ENCODE assay signal across 16 cellular contexts in genomic region chr17:16986391-16986790, GRCh38. TPM values are rescaled to one million over a fixed set of nuclear protein-coding genes. Genes with fewer than 3 reads are reported as not detected.
DNase-seq lines count a peak whose midpoint lies in the region; ATAC-seq, FAIRE-seq and TF ChIP-seq lines count a peak whose summit lies in the region.
"Had no signal": no experiment of that assay in that cellular context is flagged by ENCODE, and none has a peak within 500 bp of the region (broad histone marks: within the 10 kb centered on the region; RNA-seq: fewer than 3 reads in every experiment).

No MANE protein-coding gene starts in this region.

- no peaks in the 10 kb centered on the region for H4K20me1 ChIP-seq in OCI-LY7 (ENCODE audit: insufficient read depth, low read length)
- no peaks in the 10 kb centered on the region for H4K20me1 ChIP-seq in HepG2 (ENCODE audit: insufficient read depth, low read length)

- H3K36me3 ChIP-seq in OCI-LY7 (ENCODE audit: insufficient read depth, low read length) (no peaks in the 10 kb centered on the region), gastrocnemius medialis (no peaks in the 10 kb centered on the region), HepG2 (replicated peaks in 1 of 2; ENCODE audit: control insufficient read depth in 1 of 2, insufficient read depth in 2 of 2, low read length in 2 of 2) (no peaks in the 10 kb centered on the region)
- H3K36me3 ChIP-seq: stomach had no signal

- 56% methylated on average over 1 of the region's 1 CpG for WGBS in A549 (ENCODE audit: missing lambda C conversion rate)
- WGBS in HepG2 (ENCODE audit: low lambda C conversion rate) = no CpG with 5 or more reads among the region's 1 CpG

- TF ChIP-seq RAD21 in A549 (conservative IDR thresholded peaks at IDR 0.05 in 1 of 2, IDR thresholded peaks at IDR 0.05 in 1 of 2) = no peak
- no peak for TF ChIP-seq RAD21 in HepG2 (CRISPR knock-in tag; IDR thresholded peaks at IDR 0.05)

- no peak for DNase-seq in A549 (ENCODE audit: low read depth in 1 of 2, low spot score in 1 of 2)
- no peak for DNase-seq in GM12892 (ENCODE audit: insufficient read length)
- no peak for DNase-seq in OCI-LY7 (ENCODE audit: low spot score)
- DNase-seq in fibroblast of mammary gland (ENCODE audit: low read depth) = peak; percentile 15
- DNase-seq in RCC 7860 (ENCODE audit: low spot score) = no peak
- DNase-seq in gastrocnemius medialis = no peak
- DNase-seq in HepG2 (ENCODE audit: low spot score) = no peak
- DNase-seq in NCI-H2196 (lab: John Stamatoyannopoulos, UW; ENCODE audit: unreplicated experiment) = no peak
- DNase-seq: activated naive CD8-positive, alpha-beta T cell treated with anti-CD3 and anti-CD28 coated beads for 36 hours; caudate nucleus; glutamatergic neuron; NCI-H1417; NCI-H345; stomach had no signal

- no TSS peak for BruUV-seq in OCI-LY7 (replicated peaks; lab: Mats Ljungman, UMichigan)
- no TSS peak for BruUV-seq in HepG2 (replicated peaks; lab: Mats Ljungman, UMichigan)

- peaks cover 34% of the 10 kb centered on the region for H3K4me1 ChIP-seq in A549
- H3K4me1 ChIP-seq in OCI-LY7 (ENCODE audit: insufficient read depth, low read length, poor library complexity, severe bottlenecking) = peaks cover 62% of the 10 kb centered on the region
- no peaks in the 10 kb centered on the region for H3K4me1 ChIP-seq in gastrocnemius medialis
- H3K4me1 ChIP-seq in HepG2 (ENCODE audit: insufficient read depth, low read length) = no peaks in the 10 kb centered on the region

- in situ Hi-C loops in gastrocnemius medialis (cut with MboI; ENCODE audit: low sequenced_read_pairs in 4 of 4) (loop anchor here in 2 of 4 donors (25.0 kb wide), 2 partner anchors 399 to 651 kb away; no protein-coding TSS in a partner anchor), HepG2 (cut with HindIII; ENCODE audit: extremely low pct_ligation_motif_present, low pct_unique_long_range_greater_than_20kb) (loop anchor here (5.0 kb wide), 1 partner anchor 64 kb away; no protein-coding TSS in a partner anchor)

- intact Hi-C loops in OCI-LY7 (cut with micrococcal nuclease; ENCODE audit: unreplicated experiment) = no loop called here
- intact Hi-C loops in gastrocnemius medialis (cut with DNase I; ENCODE audit: low total_unique reads) = no loop called here
- intact Hi-C loops in HepG2 (cut with micrococcal nuclease; ENCODE audit: unreplicated experiment) = no loop called here

- TF ChIP-seq CTCF in A549 (IDR thresholded peaks at IDR 0.05) (no peak), OCI-LY7 (conservative IDR thresholded peaks at IDR 0.05; ENCODE audit: low read length) (no peak), fibroblast of mammary gland (conservative IDR thresholded peaks at IDR 0.05; ENCODE audit: control insufficient read depth, insufficient read depth, low read depth, low read length) (no peak), gastrocnemius medialis (IDR thresholded peaks at IDR 0.05 in 4 of 5, conservative IDR thresholded peaks at IDR 0.05 in 1 of 5) (no peak), HepG2 (CRISPR knock-in tag; IDR thresholded peaks at IDR 0.05) (no peak)

- H2AFZ ChIP-seq in OCI-LY7 (ENCODE audit: low read length) (no peak overlapping the region), HepG2 (ENCODE audit: low read length) (no peak overlapping the region)

- H3K27ac ChIP-seq in A549 = no peak overlapping the region
- H3K27ac ChIP-seq in OCI-LY7 (ENCODE audit: low read depth, low read length, poor library complexity, severe bottlenecking) = peak overlapping the region; percentile 82
- H3K27ac ChIP-seq in gastrocnemius medialis = no peak overlapping the region
- H3K27ac ChIP-seq in HepG2 (ENCODE audit: extremely low read length, insufficient read depth, low read length) = no peak overlapping the region
- H3K27ac ChIP-seq: stomach had no signal

- H3K9me2 ChIP-seq in OCI-LY7 (ENCODE audit: insufficient read depth, low read length) = no peaks in the 10 kb centered on the region

- H3K79me2 ChIP-seq in OCI-LY7 (ENCODE audit: insufficient read depth, low read depth, low read length) (no peaks in the 10 kb centered on the region), HepG2 (ENCODE audit: insufficient read depth, low read length) (no peaks in the 10 kb centered on the region)

- no peak for TF ChIP-seq EP300 in A549 (IDR thresholded peaks at IDR 0.05)
- TF ChIP-seq EP300 in HepG2 (IDR thresholded peaks at IDR 0.05; ENCODE audit: low read depth in 2 of 2, low read length in 2 of 2) = no peak
- TF ChIP-seq EP300 in HepG2 (CRISPR knock-in tag; IDR thresholded peaks at IDR 0.05; ENCODE audit: borderline replicate concordance) = no peak

- TF ChIP-seq POLR2A in A549 (IDR thresholded peaks at IDR 0.05; ENCODE audit: low read length) = no peak
- TF ChIP-seq POLR2A in GM12892 (IDR thresholded peaks at IDR 0.05; ENCODE audit: low read depth, low read length) = no peak
- TF ChIP-seq POLR2A in gastrocnemius medialis (IDR thresholded peaks at IDR 0.05) = no peak
- TF ChIP-seq POLR2A in HepG2 (IDR thresholded peaks at IDR 0.05; ENCODE audit: insufficient read depth in 1 of 2, low read depth in 2 of 2, low read length in 2 of 2) = no peak

- no peak overlapping the region for H3K9ac ChIP-seq in HepG2 (ENCODE audit: insufficient read depth, low read depth, low read length)

- no peaks in the 10 kb centered on the region for H3K27me3 ChIP-seq in gastrocnemius medialis
- peaks cover 2 to 25% of the 10 kb centered on the region in 2 experiments; a peak in 4 of 5 replicates for H3K27me3 ChIP-seq in HepG2 (ENCODE audit: control insufficient read depth in 1 of 2, insufficient read depth in 2 of 2, low read length in 2 of 2)
- H3K27me3 ChIP-seq: stomach had no signal

- FAIRE-seq in A549 (lab: Jason Lieb, UNC) (no peak), GM12892 (lab: Jason Lieb, UNC) (peak; percentile 74), RCC 7860 (lab: Jason Lieb, UNC) (no peak), HepG2 (lab: Jason Lieb, UNC) (no peak)

- H3K4me3 ChIP-seq in A549 (no peak overlapping the region), OCI-LY7 (ENCODE audit: low read depth, low read length, poor library complexity, severe bottlenecking) (no peak overlapping the region), fibroblast of mammary gland (ENCODE audit: control insufficient read depth, low read depth, low read length) (no peak overlapping the region), gastrocnemius medialis (no peak overlapping the region), HepG2 (replicated peaks in 1 of 3; ENCODE audit: insufficient read depth in 1 of 3, low read depth in 2 of 3, low read length in 3 of 3) (no peak overlapping the region)
- H3K4me3 ChIP-seq: stomach had no signal

- CTCF ChIA-PET in A549 (lab: Yijun Ruan, JAX) (interaction anchor here (0.6 to 6.8 kb wide), 2 partner anchors 13 to 1283 kb away, joined by 3 to 55 read pairs; no protein-coding TSS in a partner anchor), OCI-LY7 (lab: Charles Lee; ENCODE audit: unreplicated experiment) (interaction anchor here (0.8 kb wide), 1 partner anchor 12 kb away, joined by 4 read pairs; no protein-coding TSS in a partner anchor), HepG2 (lab: Yijun Ruan, JAX; ENCODE audit: low intra/inter-chr PET ratio, low total read pairs) (no interaction called here)

- H3K9me3 ChIP-seq in A549 (no peaks in the 10 kb centered on the region), OCI-LY7 (ENCODE audit: low read length) (no peaks in the 10 kb centered on the region), gastrocnemius medialis (no peaks in the 10 kb centered on the region), HepG2 (ENCODE audit: low read length) (no peaks in the 10 kb centered on the region)
- H3K9me3 ChIP-seq: stomach had no signal

- POLR2A ChIA-PET in A549 (lab: Yijun Ruan, JAX) = no interaction called here
- POLR2A ChIA-PET in OCI-LY7 (lab: Charles Lee) = interaction anchor here (5.4 kb wide), 1 partner anchor 10 kb away, joined by 65 read pairs; no protein-coding TSS in a partner anchor
- POLR2A ChIA-PET in HepG2 (lab: Yijun Ruan, JAX) = no interaction called here

- ATAC-seq in A549 = no peak
- no peak for ATAC-seq in gastrocnemius medialis
- no peak for ATAC-seq in HepG2

- H3K4me2 ChIP-seq in A549 = no peak overlapping the region
- H3K4me2 ChIP-seq in OCI-LY7 (ENCODE audit: low read length) = peak overlapping the region; percentile 83; the same call in 1 of the 2 replicates
- H3K4me2 ChIP-seq in HepG2 (ENCODE audit: low read depth, low read length) = no peak overlapping the region

RNA-seq across cellular contexts. Expression of gene TNFRSF13B, which starts 14.5 kb away (rescaled TPM):
- polyA plus RNA-seq in A549 (2011; rRNA removed) (not detected in 2 replicates), A549 (2017; fragmentation: RNase III; extraction: RNeasy Plus Mini Kit Qiagen cat#74134 plus additional on column Dnase treatment) (not detected in 3 replicates), HepG2 (2011; rRNA removed) (not detected in 2 replicates)
- not detected in 2 replicates for polyA plus RNA-seq in A549 (2012; cell fraction: cytosol; rRNA removed)
- not detected in 2 replicates for polyA plus RNA-seq in A549 (2012; cell fraction: nucleus; rRNA removed)
- polyA minus RNA-seq in A549 (2011; rRNA and poly(A)+ RNA removed) = not detected in 2 replicates
- 141 TPM for polyA plus RNA-seq in GM12892 (2012; ENCODE audit: missing spikeins)
- total RNA-seq in OCI-LY7 (2014; rRNA removed; shearing (Covaris generic)) = 15.5 and 19.3 TPM in 2 replicates
- total RNA-seq in OCI-LY7 (2022) (5.7 and 7.5 TPM in 2 replicates), gastrocnemius medialis (not detected), HepG2 (2016; rRNA removed; fragmentation: Illumina TruSeq; extraction: Trizol) (not detected in 2 replicates)
- not detected in 2 replicates for total RNA-seq in HepG2 (2016; cell fraction: cytosol; rRNA removed; fragmentation: Illumina TruSeq; extraction: Trizol; ENCODE audit: low read depth)
- total RNA-seq in HepG2 (2016; cell fraction: insoluble cytoplasmic fraction; rRNA removed; fragmentation: Illumina TruSeq; extraction: Trizol) = not detected in 2 replicates
- total RNA-seq in HepG2 (2016; cell fraction: membrane; rRNA removed; fragmentation: Illumina TruSeq; extraction: Trizol) = not detected in 2 replicates
- not detected in 2 replicates for total RNA-seq in HepG2 (2016; cell fraction: nucleus; rRNA removed; fragmentation: Illumina TruSeq; extraction: Trizol)
- not detected in 2 replicates for polyA plus RNA-seq in HepG2 (2011; cell fraction: cytosol; rRNA removed)
- polyA plus RNA-seq in HepG2 (2011; cell fraction: nucleus; rRNA removed) = not detected in 2 replicates
- not detected in 2 replicates for polyA plus RNA-seq in HepG2 (2012)
- not detected in 2 replicates for polyA plus RNA-seq in HepG2 (2016; cell fraction: cytosol; fragmentation: Illumina TruSeq; extraction: Trizol; ENCODE audit: low read depth)
- polyA plus RNA-seq in HepG2 (2016; cell fraction: insoluble cytoplasmic fraction; fragmentation: Illumina TruSeq; extraction: Trizol; ENCODE audit: low read depth) = not detected in 2 replicates
- polyA plus RNA-seq in HepG2 (2016; cell fraction: membrane; fragmentation: Illumina TruSeq; extraction: Trizol; ENCODE audit: low read depth) = not detected in 2 replicates
- polyA plus RNA-seq in HepG2 (2016; cell fraction: nucleus; fragmentation: Illumina TruSeq; extraction: Trizol; ENCODE audit: insufficient read depth, low read depth) = not detected in 2 replicates
- polyA minus RNA-seq in HepG2 (2011; rRNA and poly(A)+ RNA removed; ENCODE audit: low replicate concordance) = 0.09 TPM in 1 of 2 replicates, not detected in the other
- polyA minus RNA-seq in HepG2 (2011; cell fraction: cytosol; rRNA and poly(A)+ RNA removed) = not detected in 2 replicates
- not detected in 2 replicates for polyA minus RNA-seq in HepG2 (2011; cell fraction: nucleus; rRNA and poly(A)+ RNA removed)
- total RNA-seq: kidney epithelial cell, osteocyte had no signal

RNA-seq across cellular contexts. Expression of gene MPRIP, which starts 55.9 kb away (rescaled TPM):
- polyA plus RNA-seq in A549 (2011; rRNA removed) (147 and 200 TPM in 2 replicates), A549 (2017; fragmentation: RNase III; extraction: RNeasy Plus Mini Kit Qiagen cat#74134 plus additional on column Dnase treatment) (192 to 240 TPM (median 228 TPM) in 3 replicates), HepG2 (2011; rRNA removed) (42.9 and 52.4 TPM in 2 replicates)
- 170 and 183 TPM in 2 replicates for polyA plus RNA-seq in A549 (2012; cell fraction: cytosol; rRNA removed)
- polyA plus RNA-seq in A549 (2012; cell fraction: nucleus; rRNA removed) = 347 and 385 TPM in 2 replicates
- 215 and 250 TPM in 2 replicates for polyA minus RNA-seq in A549 (2011; rRNA and poly(A)+ RNA removed)
- polyA plus RNA-seq in GM12892 (2012; ENCODE audit: missing spikeins) = 53.9 TPM
- 73.3 and 78.9 TPM in 2 replicates for total RNA-seq in OCI-LY7 (2014; rRNA removed; shearing (Covaris generic))
- total RNA-seq in OCI-LY7 (2022) (109 and 118 TPM in 2 replicates), gastrocnemius medialis (100 to 1,000 TPM in 3 of 4 donors, 10 to 100 TPM in 1; 71.1 to 127 (median 124) TPM), HepG2 (2016; rRNA removed; fragmentation: Illumina TruSeq; extraction: Trizol) (43.6 and 50.2 TPM in 2 replicates)
- total RNA-seq in HepG2 (2016; cell fraction: cytosol; rRNA removed; fragmentation: Illumina TruSeq; extraction: Trizol; ENCODE audit: low read depth) = 15.5 and 22.4 TPM in 2 replicates
- total RNA-seq in HepG2 (2016; cell fraction: insoluble cytoplasmic fraction; rRNA removed; fragmentation: Illumina TruSeq; extraction: Trizol) = 35.4 and 49.2 TPM in 2 replicates
- total RNA-seq in HepG2 (2016; cell fraction: membrane; rRNA removed; fragmentation: Illumina TruSeq; extraction: Trizol) = 44.2 and 45.8 TPM in 2 replicates
- 44.0 and 52.2 TPM in 2 replicates for total RNA-seq in HepG2 (2016; cell fraction: nucleus; rRNA removed; fragmentation: Illumina TruSeq; extraction: Trizol)
- polyA plus RNA-seq in HepG2 (2011; cell fraction: cytosol; rRNA removed) = 27.7 and 33.6 TPM in 2 replicates
- polyA plus RNA-seq in HepG2 (2011; cell fraction: nucleus; rRNA removed) = 64.4 and 73.7 TPM in 2 replicates
- 45.3 and 47.7 TPM in 2 replicates for polyA plus RNA-seq in HepG2 (2012)
- polyA plus RNA-seq in HepG2 (2016; cell fraction: cytosol; fragmentation: Illumina TruSeq; extraction: Trizol; ENCODE audit: low read depth) = 21.2 and 23.7 TPM in 2 replicates
- polyA plus RNA-seq in HepG2 (2016; cell fraction: insoluble cytoplasmic fraction; fragmentation: Illumina TruSeq; extraction: Trizol; ENCODE audit: low read depth) = 54.0 and 64.3 TPM in 2 replicates
- 40.8 and 46.7 TPM in 2 replicates for polyA plus RNA-seq in HepG2 (2016; cell fraction: membrane; fragmentation: Illumina TruSeq; extraction: Trizol; ENCODE audit: low read depth)
- polyA plus RNA-seq in HepG2 (2016; cell fraction: nucleus; fragmentation: Illumina TruSeq; extraction: Trizol; ENCODE audit: insufficient read depth, low read depth) = 98.9 and 100 TPM in 2 replicates
- polyA minus RNA-seq in HepG2 (2011; rRNA and poly(A)+ RNA removed; ENCODE audit: low replicate concordance) = 85.4 and 275 TPM in 2 replicates
- 31.4 and 37.0 TPM in 2 replicates for polyA minus RNA-seq in HepG2 (2011; cell fraction: cytosol; rRNA and poly(A)+ RNA removed)
- polyA minus RNA-seq in HepG2 (2011; cell fraction: nucleus; rRNA and poly(A)+ RNA removed) = 58.5 and 70.9 TPM in 2 replicates

Comparison
In these comparisons a context has a peak if more than half of its experiments do, and no peak if none do; other contexts are left out.
1. RNA of gene TNFRSF13B, which starts 14.5 kb away (total RNA-seq): 5.7 to 19.3 TPM in OCI-LY7; not detected in gastrocnemius medialis and not detected in HepG2; every median in the first group is over 4 times any median in the second.
2. Of the 38 proteins assayed by ChIP-seq in both HepG2 and A549: peak only in HepG2: none; only in A549: FOSL2; in both: none; in neither: 37.